ENCODE assay signal across 8 cellular contexts in genomic region chr14:69398818-69399210, GRCh38. TPM values are rescaled to one million over a fixed set of nuclear protein-coding genes. Genes with fewer than 3 reads are reported as not detected.
DNase-seq lines count a peak whose midpoint lies in the region; ATAC-seq lines count a peak whose summit lies in the region.

No MANE protein-coding gene starts in this region.

- ATAC-seq in Right ventricle myocardium superior (ENCODE audit: poor library complexity) (peak; percentile 6), left cardiac atrium (no peak)

- H2BK12ac ChIP-seq in neuronal stem cell (ENCODE audit: low read length), result no peak overlapping the region

- intact Hi-C loops in Right ventricle myocardium superior (cut with DNase I) (no loop called here), left cardiac atrium (cut with DNase I) (no loop called here)

- H4K8ac ChIP-seq in neuronal stem cell (ENCODE audit: low read depth, low read length), result no peak overlapping the region

- DNase-seq in Right ventricle myocardium superior (no peak), left cardiac atrium (no peak), NCI-H2171 treated with DMSO at 0.1 percent for 48 hours (lab: John Stamatoyannopoulos, UW) (peak; percentile 64), neuronal stem cell (ENCODE audit: low spot score) (no peak), HuH-7 (ENCODE audit: low spot score) (no peak), UCSD-AML1 (lab: John Stamatoyannopoulos, UW; ENCODE audit: unreplicated experiment) (no peak)
- no peak for DNase-seq in effector memory CD4-positive, alpha-beta T cell
- no peak for DNase-seq in effector CD8-positive, alpha-beta T cell (lab: John Stamatoyannopoulos, UW)

- H3K4me3 ChIP-seq in effector memory CD4-positive, alpha-beta T cell (ENCODE audit: insufficient read depth, low read depth, low read length, poor library complexity, severe bottlenecking), result peak overlapping the region; percentile 75
- H3K4me3 ChIP-seq in neuronal stem cell (ENCODE audit: low read length in 2 of 2), result peak overlapping the region; percentile 76 to 99

- H3K4me1 ChIP-seq in effector memory CD4-positive, alpha-beta T cell (ENCODE audit: control insufficient read depth, insufficient read depth, low read length, poor library complexity, severe bottlenecking), result peaks cover 19% of the 10 kb centered on the region
- H3K4me1 ChIP-seq in neuronal stem cell (ENCODE audit: control insufficient read depth in 2 of 2, insufficient read depth in 1 of 2, low read depth in 1 of 2, low read length in 2 of 2), result peaks cover 7 to 10% of the 10 kb centered on the region in 2 donors

- peak overlapping the region; percentile 86 for H3K27ac ChIP-seq in effector memory CD4-positive, alpha-beta T cell (ENCODE audit: insufficient read depth, low read length, poor library complexity, severe bottlenecking)
- H3K27ac ChIP-seq in neuronal stem cell (replicated peaks; ENCODE audit: low read length), result no peak overlapping the region

- H3K9me3 ChIP-seq in effector memory CD4-positive, alpha-beta T cell (ENCODE audit: control insufficient read depth, low read length), result no peaks in the 10 kb centered on the region
- H3K9me3 ChIP-seq in neuronal stem cell (replicated peaks in 1 of 2; ENCODE audit: control insufficient read depth in 2 of 2, insufficient read depth in 1 of 2, low read depth in 1 of 2, low read length in 2 of 2), result peaks cover 0 to 3% of the 10 kb centered on the region in 2 donors

- no peak overlapping the region for H3K23ac ChIP-seq in neuronal stem cell (ENCODE audit: low read depth, low read length, poor library complexity)

- H3K4ac ChIP-seq in neuronal stem cell (ENCODE audit: low read length), result no peak overlapping the region

- no CpG with 5 or more reads among the region's 18 CpGs for WGBS in neuronal stem cell (ENCODE audit: extremely low coverage in 2 of 2, insufficient read length in 2 of 2, insufficient replicate concordance in 1 of 2), 2 donors

- H2BK5ac ChIP-seq in neuronal stem cell (ENCODE audit: low read length), result no peak overlapping the region

- no peak overlapping the region for H2BK15ac ChIP-seq in neuronal stem cell (ENCODE audit: low read length)

- H4K91ac ChIP-seq in neuronal stem cell (ENCODE audit: low read depth, low read length, poor library complexity), result no peak overlapping the region

- H2AFZ ChIP-seq in neuronal stem cell (ENCODE audit: low read length), result peak overlapping the region; percentile 86

- peak overlapping the region; percentile 68 for H3K9ac ChIP-seq in neuronal stem cell (ENCODE audit: low read depth, low read length, poor library complexity)

- H3K79me1 ChIP-seq in neuronal stem cell (ENCODE audit: low read depth, low read length), result peaks cover 9% of the 10 kb centered on the region

- peak overlapping the region; percentile 81 for H3K4me2 ChIP-seq in neuronal stem cell (ENCODE audit: insufficient read depth, low read length, poor library complexity, severe bottlenecking)

- H3K36me3 ChIP-seq in effector memory CD4-positive, alpha-beta T cell (ENCODE audit: control insufficient read depth, insufficient read depth, low read length), result peaks cover 14% of the 10 kb centered on the region
- peaks cover 15 to 38% of the 10 kb centered on the region in 2 donors for H3K36me3 ChIP-seq in neuronal stem cell (replicated peaks in 1 of 2; ENCODE audit: control insufficient read depth in 2 of 2, insufficient read depth in 2 of 2, low read length in 2 of 2)

- H3K27me3 ChIP-seq in effector memory CD4-positive, alpha-beta T cell (replicated peaks; ENCODE audit: control insufficient read depth, insufficient read depth, low read length, poor library complexity, severe bottlenecking), result no peaks in the 10 kb centered on the region
- no peaks in the 10 kb centered on the region for H3K27me3 ChIP-seq in neuronal stem cell (ENCODE audit: control insufficient read depth in 3 of 3, insufficient read depth in 3 of 3, low read depth in 1 of 3, low read length in 3 of 3)

- no peak overlapping the region for H3K14ac ChIP-seq in neuronal stem cell (ENCODE audit: low read length)

- H3K18ac ChIP-seq in neuronal stem cell (ENCODE audit: low read length), result peak overlapping the region; percentile 74

- peak overlapping the region; percentile 11 for H2AK5ac ChIP-seq in neuronal stem cell (ENCODE audit: low read depth, low read length)

- H2BK120ac ChIP-seq in neuronal stem cell (ENCODE audit: low read depth, low read length), result peak overlapping the region; percentile 66

RNA-seq across cellular contexts. Expression of gene SLC39A9, which starts 0.3 kb away (rescaled TPM):
- total RNA-seq in Right ventricle myocardium superior (16.2 TPM), left cardiac atrium (10 to 100 TPM; 25.7 to 36.0 TPM)
- polyA plus RNA-seq in neuronal stem cell (2013, experiment 1 of 2), result 28.3 TPM
- polyA plus RNA-seq in neuronal stem cell (2013, experiment 2 of 2), result 27.9 TPM

RNA-seq across cellular contexts. Expression of gene ERH, which starts 0.7 kb away (rescaled TPM):
- total RNA-seq in Right ventricle myocardium superior (102 TPM), left cardiac atrium (100 to 1,000 TPM; 113 to 150 TPM)
- polyA plus RNA-seq in neuronal stem cell (2013, experiment 1 of 2), result 316 TPM
- 325 TPM for polyA plus RNA-seq in neuronal stem cell (2013, experiment 2 of 2)
